ENCODE assay signal across 9 cellular contexts in the genomic region with DNA sequence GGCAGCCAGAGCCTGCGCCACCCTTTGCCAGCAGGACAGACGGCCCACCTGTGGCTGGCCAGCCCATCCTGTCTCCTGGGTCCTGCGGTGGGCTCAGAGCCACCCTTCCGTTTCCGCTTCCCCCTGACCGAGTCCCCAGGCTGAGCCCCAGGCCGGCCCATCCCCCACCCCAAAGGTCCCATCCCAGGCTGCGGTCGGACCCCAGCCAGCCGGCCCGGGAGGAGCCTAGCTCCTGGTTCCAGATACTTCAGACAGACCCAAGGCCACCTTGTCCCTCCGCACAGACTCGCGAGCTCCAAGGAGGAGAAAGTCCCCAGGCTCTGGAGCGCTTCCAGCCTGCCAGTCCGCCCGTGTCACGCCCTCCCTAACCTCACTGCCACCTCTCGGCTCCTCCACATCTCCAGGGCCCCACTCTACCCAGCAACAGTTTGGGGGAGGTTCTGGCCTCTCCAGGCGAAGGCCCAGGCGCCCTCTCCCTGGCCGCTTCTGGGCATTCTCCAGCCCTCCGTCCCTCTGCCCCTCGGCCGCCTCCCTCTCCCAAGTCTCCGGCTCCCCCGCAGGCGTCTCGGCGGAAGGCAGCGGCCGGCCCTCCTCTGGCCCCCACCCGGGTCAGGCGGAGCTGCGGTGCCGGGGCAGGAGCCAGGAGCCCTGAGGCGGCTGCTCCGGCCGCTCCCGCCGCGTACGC. TPM values are rescaled to one million over a fixed set of nuclear protein-coding genes. Genes with fewer than 3 reads are reported as not detected.
DNase-seq lines count a peak whose midpoint lies in the region; ATAC-seq and TF ChIP-seq lines count a peak whose summit lies in the region.
"Had no signal": no experiment of that assay in that cellular context is flagged by ENCODE, and none has a peak within 500 bp of the region (broad histone marks: within the 10 kb centered on the region; RNA-seq: fewer than 3 reads in every experiment).

No MANE protein-coding gene starts in this region.

- peak overlapping the region; percentile 37 for H3K4me3 Mint-ChIP-seq in activated T-cell treated with anti-CD3 and anti-CD28 coated beads, Interleukin-2, amount 50 U/mL, for 24 hours
- H3K4me3 Mint-ChIP-seq in brain (peak overlapping the region; percentile 85 to 91 (median 89)), type B pancreatic cell (peak overlapping the region; percentile 88)

- TF ChIP-seq CTCF in brain (conservative IDR thresholded peaks at IDR 0.05): no peak
- no peak for TF ChIP-seq CTCF in lung (IDR thresholded peaks at IDR 0.05; ENCODE audit: control extremely low read depth, extremely low read depth)
- no peak for TF ChIP-seq CTCF in type B pancreatic cell (conservative IDR thresholded peaks at IDR 0.05)

- peak; percentile 17 for ATAC-seq in lung (ENCODE audit: insufficient read depth, low FRiP score)
- ATAC-seq in GM21717 (IDR thresholded peaks at IDR 0.05; ENCODE audit: unreplicated experiment): no peak

- no peak for DNase-seq in activated T-cell treated with anti-CD3 and anti-CD28 coated beads, Interleukin-2, amount 50 U/mL, for 24 hours
- DNase-seq in activated T-cell treated with anti-CD3 and anti-CD28 coated beads, Interleukin-2, amount 50 U/mL, for 1 hour: no peak
- DNase-seq in lung (ENCODE audit: low spot score) (no peak), type B pancreatic cell (ENCODE audit: extremely low spot score, unreplicated experiment) (no peak), KG1 (lab: John Stamatoyannopoulos, UW) (no peak)
- no peak for DNase-seq in stimulated activated CD8-positive, alpha-beta memory T cell treated with anti-CD3 and anti-CD28 coated beads, Interleukin-4, amount 100 ng/mL, for 48 hours

- WGBS in lung, 2 donors: 1 to 3% methylated on average over 25 to 43 of the region's 43 CpGs

- H3K27ac Mint-ChIP-seq in activated T-cell treated with anti-CD3 and anti-CD28 coated beads, Interleukin-2, amount 50 U/mL, for 24 hours: no peak overlapping the region
- H3K27ac Mint-ChIP-seq in brain: peak overlapping the region; percentile 78 to 96 (median 82)
- no peak overlapping the region for H3K27ac Mint-ChIP-seq in type B pancreatic cell

- H3K9me3 Mint-ChIP-seq in activated T-cell treated with anti-CD3 and anti-CD28 coated beads, Interleukin-2, amount 50 U/mL, for 24 hours: no peaks in the 10 kb centered on the region
- H3K9me3 Mint-ChIP-seq in brain: peaks cover 0 to 2% (median 0%) of the 10 kb centered on the region in 5 experiments
- H3K9me3 Mint-ChIP-seq in type B pancreatic cell: no peaks in the 10 kb centered on the region

- H3K36me3 Mint-ChIP-seq in activated T-cell treated with anti-CD3 and anti-CD28 coated beads, Interleukin-2, amount 50 U/mL, for 24 hours (ENCODE audit: low read depth): no peaks in the 10 kb centered on the region
- H3K36me3 Mint-ChIP-seq in brain (peaks cover 4% of the 10 kb centered on the region), type B pancreatic cell (no peaks in the 10 kb centered on the region)

- H3K4me1 ChIP-seq in lung (ENCODE audit: control insufficient read depth in 2 of 2, insufficient read depth in 2 of 2, low read length in 2 of 2): peaks cover 0 to 15% of the 10 kb centered on the region in 2 donors

- H3K27me3 ChIP-seq in lung (ENCODE audit: control insufficient read depth, insufficient read depth): peaks cover 18% of the 10 kb centered on the region

- H3K9me3 ChIP-seq in lung (ENCODE audit: control insufficient read depth in 2 of 2, insufficient read depth in 1 of 2, low read length in 1 of 2): peaks cover 0 to 4% of the 10 kb centered on the region in 2 donors

- H3K27me3 Mint-ChIP-seq in activated T-cell treated with anti-CD3 and anti-CD28 coated beads, Interleukin-2, amount 50 U/mL, for 24 hours: peaks cover 48% of the 10 kb centered on the region
- H3K27me3 Mint-ChIP-seq in brain (peaks cover 19% of the 10 kb centered on the region), type B pancreatic cell (peaks cover 82% of the 10 kb centered on the region)

- no peak overlapping the region for H3K27ac ChIP-seq in lung (ENCODE audit: low read depth in 1 of 2, low read length in 1 of 2)
- H3K27ac ChIP-seq: SK-N-MC had no signal

- peak overlapping the region; percentile 29 for H3K4me3 ChIP-seq in lung
- H3K4me3 ChIP-seq: SK-N-MC had no signal

- no peaks in the 10 kb centered on the region for H3K36me3 ChIP-seq in lung (ENCODE audit: control insufficient read depth in 2 of 2, insufficient read depth in 2 of 2, low read length in 2 of 2)

- peaks cover 9% of the 10 kb centered on the region for H3K4me1 Mint-ChIP-seq in activated T-cell treated with anti-CD3 and anti-CD28 coated beads, Interleukin-2, amount 50 U/mL, for 24 hours (ENCODE audit: low read depth)
- H3K4me1 Mint-ChIP-seq in brain (peaks cover 44% of the 10 kb centered on the region), type B pancreatic cell (ENCODE audit: unreplicated experiment) (no peaks in the 10 kb centered on the region)

RNA-seq across cellular contexts. Expression of gene LRRN2, which starts 0.8 kb away (rescaled TPM):
- polyA plus RNA-seq in brain (ENCODE audit: insufficient read depth, low read depth, low replicate concordance) (9.2 TPM), lung (1 to 10 TPM in 1 of 2 donors, under 1 TPM in 1; 0.97 to 1.2 TPM)
- total RNA-seq in lung (1 to 10 TPM; 1.3 to 4.4 TPM), type B pancreatic cell (ENCODE audit: low replicate concordance) (3.4 and 19.0 TPM in 2 replicates)

Comparison
In these comparisons a context has a peak if more than half of its experiments do, and no peak if none do; other contexts are left out.
1. H3K27ac Mint-ChIP-seq: peak in brain (5 of 5); none in activated T-cell treated with anti-CD3 and anti-CD28 coated beads, Interleukin-2, amount 50 U/mL, for 24 hours (single experiment) and type B pancreatic cell (single experiment).
2. H3K4me3 Mint-ChIP-seq: peak in every context shown above with its lines; median percentile 89 in brain; 88 in type B pancreatic cell; 37 in activated T-cell treated with anti-CD3 and anti-CD28 coated beads, Interleukin-2, amount 50 U/mL, for 24 hours.